In the genomic region with DNA sequence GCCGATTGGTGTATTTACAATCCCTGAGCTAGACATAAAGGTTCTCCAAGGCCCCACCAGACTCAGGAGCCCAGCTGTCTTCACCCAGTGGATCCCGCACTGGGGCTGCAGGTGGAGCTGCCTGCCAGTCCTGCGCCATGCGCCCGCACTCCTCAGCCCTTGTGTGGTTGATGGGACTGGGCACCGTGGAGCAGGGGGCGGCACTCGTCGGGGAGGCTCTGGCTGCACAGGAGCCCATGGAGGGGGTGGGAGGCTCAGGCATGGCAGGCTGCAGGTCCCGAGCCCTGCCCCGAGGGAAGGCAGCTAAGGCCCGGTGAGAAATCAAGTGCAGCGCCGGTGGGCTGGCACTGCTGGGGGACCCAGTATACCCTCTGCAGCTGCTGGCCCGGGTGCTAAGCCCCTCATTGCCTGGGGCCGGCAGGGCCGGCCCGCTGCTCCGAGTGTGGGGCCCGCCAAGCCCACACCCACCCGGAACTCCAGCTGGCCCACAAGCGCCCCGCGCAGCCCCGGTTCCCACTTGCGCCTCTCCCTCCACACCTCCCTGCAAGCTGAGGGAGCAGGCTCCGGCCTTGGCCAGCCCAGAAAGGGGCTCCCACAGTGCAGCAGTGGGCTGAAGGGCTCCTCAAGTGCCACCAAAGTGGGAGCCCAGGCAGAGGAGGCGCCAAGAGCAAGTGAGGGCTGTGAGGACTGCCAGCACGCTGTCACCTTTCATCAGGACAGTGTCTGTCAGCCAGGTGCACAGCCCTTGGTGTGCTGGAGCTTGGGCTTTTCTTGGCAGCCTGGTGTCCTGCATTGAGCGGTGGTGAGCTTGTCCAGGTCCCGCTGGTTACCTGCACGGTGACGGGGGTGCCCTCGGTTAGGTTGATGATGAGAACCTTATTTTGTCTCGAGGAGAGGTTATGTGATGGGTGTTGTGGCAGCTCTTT, we compare ENCODE assay signal across 8 cellular contexts.
DNase-seq lines count a peak whose midpoint lies in the region; ATAC-seq and TF ChIP-seq lines count a peak whose summit lies in the region.
"Not testable (repeated sequence)": the region's sequence is repeated elsewhere in the genome, so short reads cannot be mapped to it uniquely, and the experiment has no call there.

No MANE protein-coding gene starts in this region.

- ATAC-seq in activated CD8-positive, alpha-beta memory T cell treated with anti-CD3 and anti-CD28 coated beads, Interleukin-2, amount 10 ng/mL, durations not matched to agents 7 days and 5 days; left cardiac atrium; left lobe of liver: not testable (repeated sequence)

- CTCF ChIA-PET in activated CD8-positive, alpha-beta memory T cell treated with anti-CD3 and anti-CD28 coated beads, Interleukin-2, amount 10 ng/mL, durations not matched to agents 7 days and 5 days (lab: Charles Lee) = not testable (repeated sequence)

- not testable (repeated sequence) for TF ChIP-seq EP300 in ovary (IDR thresholded peaks at IDR 0.05)

- H3K4me3 Mint-ChIP-seq in activated CD8-positive, alpha-beta memory T cell treated with anti-CD3 and anti-CD28 coated beads, Interleukin-2, amount 10 ng/mL, durations not matched to agents 7 days and 5 days = not testable (repeated sequence)

- TF ChIP-seq CTCF in ovary (IDR thresholded peaks at IDR 0.05); spleen (IDR thresholded peaks at IDR 0.05 in 8 of 11, conservative IDR thresholded peaks at IDR 0.05 in 3 of 11): not testable (repeated sequence)

- H3K36me3 ChIP-seq in ovary, spleen: not testable (repeated sequence)

- not testable (repeated sequence) for H3K4me1 ChIP-seq in ovary (ENCODE audit: insufficient read depth); spleen

- H3K4me3 ChIP-seq in ovary, spleen: not testable (repeated sequence)

- H3K4me1 Mint-ChIP-seq in activated CD8-positive, alpha-beta memory T cell treated with anti-CD3 and anti-CD28 coated beads, Interleukin-2, amount 10 ng/mL, durations not matched to agents 7 days and 5 days = not testable (repeated sequence)

- not testable (repeated sequence) for H3K27me3 ChIP-seq in ovary; spleen (replicated peaks in 1 of 7)

- not testable (repeated sequence) for H3K27ac ChIP-seq in ovary, spleen

- not testable (repeated sequence) for H3K27me3 Mint-ChIP-seq in activated CD8-positive, alpha-beta memory T cell treated with anti-CD3 and anti-CD28 coated beads, Interleukin-2, amount 10 ng/mL, durations not matched to agents 7 days and 5 days

- peaks cover 15% of the 10 kb centered on the region for H3K9me3 Mint-ChIP-seq in activated CD8-positive, alpha-beta memory T cell treated with anti-CD3 and anti-CD28 coated beads, Interleukin-2, amount 10 ng/mL, durations not matched to agents 7 days and 5 days (ENCODE audit: low read depth)

- 91 to 95% (median 95%) methylated on average over 23 to 35 of the region's 35 CpGs for WGBS in ovary, 3 donors
- WGBS in spleen, 5 donors = 90 to 98% (median 93%) methylated on average over 8 to 35 of the region's 35 CpGs

- peak; percentile 82 for DNase-seq in G401 (ENCODE audit: low spot score)
- peak; percentile 25 for DNase-seq in activated CD8-positive, alpha-beta memory T cell treated with anti-CD3 and anti-CD28 coated beads, Interleukin-2, amount 10 ng/mL, durations not matched to agents 7 days and 5 days
- DNase-seq in cerebellar cortex (ENCODE audit: low spot score) = peak; percentile 78
- DNase-seq in ecto neural progenitor cell (ENCODE audit: low spot score) = peak; percentile 23
- peak; percentile 5 for DNase-seq in left cardiac atrium
- DNase-seq in left lobe of liver (ENCODE audit: low spot score) = peak; percentile 31
- peak in 3 of 5 donors; percentile 2 to 18 (median 4) for DNase-seq in ovary
- peak; percentile 56 for DNase-seq in spleen

- in situ Hi-C loops in G401 (cut with HindIII; ENCODE audit: low sequenced_read_pairs) = not testable (repeated sequence)

- not testable (repeated sequence) for H3K27ac Mint-ChIP-seq in activated CD8-positive, alpha-beta memory T cell treated with anti-CD3 and anti-CD28 coated beads, Interleukin-2, amount 10 ng/mL, durations not matched to agents 7 days and 5 days

- H3K36me3 Mint-ChIP-seq in activated CD8-positive, alpha-beta memory T cell treated with anti-CD3 and anti-CD28 coated beads, Interleukin-2, amount 10 ng/mL, durations not matched to agents 7 days and 5 days = not testable (repeated sequence)

- not testable (repeated sequence) for H3K9me3 ChIP-seq in ovary
- H3K9me3 ChIP-seq in spleen = peaks cover 0 to 99% (median 89%) of the 10 kb centered on the region in 8 donors

- not testable (repeated sequence) for TF ChIP-seq POLR2A in ovary (IDR thresholded peaks at IDR 0.05); spleen (IDR thresholded peaks at IDR 0.05)

- intact Hi-C loops in left cardiac atrium (cut with DNase I); ovary (cut with DNase I); spleen (cut with DNase I; ENCODE audit: low total_unique reads): not testable (repeated sequence)

Comparison
In these comparisons a context has a peak if more than half of its experiments do, and no peak if none do; other contexts are left out.
1. DNase-seq: peak in every context shown above with its lines; median percentile 82 in G401; 78 in cerebellar cortex; 56 in spleen; 31 in left lobe of liver; 25 in activated CD8-positive, alpha-beta memory T cell treated with anti-CD3 and anti-CD28 coated beads, Interleukin-2, amount 10 ng/mL, durations not matched to agents 7 days and 5 days; 23 in ecto neural progenitor cell; 5 in left cardiac atrium; 4 in ovary.